In genomic region chr17:59219992-59220327, GRCh38 we compare ENCODE assay signal across 8 cellular contexts. TPM values are rescaled to one million over a fixed set of nuclear protein-coding genes. Genes with fewer than 3 reads are reported as not detected.
DNase-seq lines count a peak whose midpoint lies in the region; ATAC-seq and TF ChIP-seq lines count a peak whose summit lies in the region.

No MANE protein-coding gene starts in this region.

- POLR2A ChIA-PET in activated B cell treated with CpG ODN at 0.5 μM for 24 hours (lab: Charles Lee) = interaction anchor here (1.3 to 2.2 kb wide), 2 partner anchors 10 to 588 kb away, joined by 8 to 27 read pairs; partner anchors contain the start of gene SMG8

- H3K27me3 Mint-ChIP-seq in activated B cell treated with CpG ODN at 0.5 μM for 24 hours = no peaks in the 10 kb centered on the region

- H3K9me3 ChIP-seq in iPS-18a (ENCODE audit: control insufficient read depth, low read depth, low read length) = no peaks in the 10 kb centered on the region
- no peaks in the 10 kb centered on the region for H3K9me3 ChIP-seq in stomach smooth muscle (ENCODE audit: control insufficient read depth in 2 of 2, low read length in 2 of 2)

- DNase-seq in NCI-H510A treated with DMSO at 0.1 percent for 48 hours (lab: John Stamatoyannopoulos, UW) (peak; percentile 77), NCI-H510A (lab: John Stamatoyannopoulos, UW) (no peak), activated B cell treated with CpG ODN at 0.5 μM for 24 hours (no peak), pons (ENCODE audit: low spot score) (no peak), Ammon's horn (ENCODE audit: low spot score) (no peak)

- no peaks in the 10 kb centered on the region for H3K9me3 Mint-ChIP-seq in activated B cell treated with CpG ODN at 0.5 μM for 24 hours

- no peak for ATAC-seq in activated B cell treated with CpG ODN at 0.5 μM for 24 hours (ENCODE audit: low read depth)
- ATAC-seq in GM21528 (IDR thresholded peaks at IDR 0.05; ENCODE audit: low FRiP score, unreplicated experiment) = no peak

- H3K36me3 ChIP-seq in iPS-18a (ENCODE audit: control insufficient read depth, low read depth, low read length) = no peaks in the 10 kb centered on the region
- peaks cover 0 to 2% of the 10 kb centered on the region in 2 donors for H3K36me3 ChIP-seq in stomach smooth muscle (ENCODE audit: control insufficient read depth in 2 of 2, insufficient read depth in 2 of 2, low read length in 2 of 2)

- TF ChIP-seq CTCF in activated B cell treated with CpG ODN at 0.5 μM for 24 hours (IDR thresholded peaks at IDR 0.05) = no peak

- H3K36me3 Mint-ChIP-seq in activated B cell treated with CpG ODN at 0.5 μM for 24 hours (ENCODE audit: low read depth) = peaks cover 6% of the 10 kb centered on the region

- H3K27ac ChIP-seq in iPS-18a (ENCODE audit: low read length) = no peak overlapping the region
- no peak overlapping the region for H3K27ac ChIP-seq in stomach smooth muscle (ENCODE audit: low read length)

- peak overlapping the region; percentile 28 for H3K9ac ChIP-seq in iPS-18a (ENCODE audit: low read length)
- peak overlapping the region; percentile 25 to 36 for H3K9ac ChIP-seq in stomach smooth muscle (ENCODE audit: low read length in 2 of 2)

- H3K4me3 ChIP-seq in iPS-18a (ENCODE audit: low read length) = peak overlapping the region; percentile 90
- peak overlapping the region; percentile 58 to 97 for H3K4me3 ChIP-seq in stomach smooth muscle (ENCODE audit: low read length in 2 of 2)

- CTCF ChIA-PET in activated B cell treated with CpG ODN at 0.5 μM for 24 hours (lab: Charles Lee) = interaction anchor here (0.9 kb wide), 1 partner anchor 26 kb away, joined by 3 read pairs; no protein-coding TSS in a partner anchor

- H3K27ac Mint-ChIP-seq in activated B cell treated with CpG ODN at 0.5 μM for 24 hours = peak overlapping the region; percentile 85

- H3K4me1 Mint-ChIP-seq in activated B cell treated with CpG ODN at 0.5 μM for 24 hours = peaks cover 13% of the 10 kb centered on the region

- peak overlapping the region; percentile 94 for H3K4me3 Mint-ChIP-seq in activated B cell treated with CpG ODN at 0.5 μM for 24 hours

- H3K4me1 ChIP-seq in iPS-18a (ENCODE audit: control insufficient read depth, low read depth, low read length) (peaks cover 5% of the 10 kb centered on the region), stomach smooth muscle (ENCODE audit: control insufficient read depth, insufficient read depth, low read length) (peaks cover 10% of the 10 kb centered on the region)

- intact Hi-C loops in activated B cell treated with CpG ODN at 0.5 μM for 24 hours (cut with micrococcal nuclease) = loop anchor here (1.0 to 10.0 kb wide), 8 partner anchors 10 to 1175 kb away; partner anchors contain the start of genes PRR11, SKA2, SMG8 and TRIM37

- no peaks in the 10 kb centered on the region for H3K27me3 ChIP-seq in iPS-18a (ENCODE audit: control insufficient read depth, insufficient read depth, low read length)
- H3K27me3 ChIP-seq in stomach smooth muscle (ENCODE audit: control insufficient read depth in 1 of 2, insufficient read depth in 2 of 2, low read length in 2 of 2) = no peaks in the 10 kb centered on the region

RNA-seq across cellular contexts. Expression of gene GDPD1, which starts 0.4 kb away (rescaled TPM):
- 0.71 and 1.2 TPM in 2 replicates for total RNA-seq in activated B cell treated with CpG ODN at 0.5 μM for 24 hours

RNA-seq across cellular contexts. Expression of gene SMG8, which starts 10.1 kb away (rescaled TPM):
- total RNA-seq in activated B cell treated with CpG ODN at 0.5 μM for 24 hours = 18.5 and 19.6 TPM in 2 replicates
